8 cellular contexts compared by ENCODE assay signal in genomic region chr1:67766117-67766978, GRCh38.
A peak's percentile ranks its signal among the peaks of the same experiment; 100 is the strongest.
DNase-seq lines count a peak whose midpoint lies in the region; ATAC-seq and TF ChIP-seq lines count a peak whose summit lies in the region.

No MANE protein-coding gene starts in this region.

- no peaks in the 10 kb centered on the region for H3K27me3 ChIP-seq in Peyer's patch

- peak overlapping the region in 2 of 4 donors; percentile 65 to 67 for H3K27ac ChIP-seq in Peyer's patch

- peaks cover 0 to 40% (median 0%) of the 10 kb centered on the region in 4 donors for H3K4me1 ChIP-seq in Peyer's patch

- DNase-seq in NOMO-1 (lab: John Stamatoyannopoulos, UW; ENCODE audit: unreplicated experiment in 2 of 2), result peak; percentile 8 to 16
- no peak for DNase-seq in NOMO-1 treated with dmso at 0.1 percent for 144 hours (lab: John Stamatoyannopoulos, UW; ENCODE audit: unreplicated experiment)
- peak; percentile 75 for DNase-seq in HK-2 (ENCODE audit: unreplicated experiment)
- DNase-seq in Peyer's patch, result no peak
- peak; percentile 88 for DNase-seq in amniotic stem cell (lab: John Stamatoyannopoulos, UW)
- peak; percentile 40 for DNase-seq in hepatic stellate cell (ENCODE audit: low spot score)
- DNase-seq in putamen (ENCODE audit: low spot score), result peak; percentile 8

- peak overlapping the region in 1 of 4 donors; percentile 33 for H3K4me3 ChIP-seq in Peyer's patch

- ATAC-seq in GM19452 (IDR thresholded peaks at IDR 0.05; ENCODE audit: unreplicated experiment), result no peak

- no peaks in the 10 kb centered on the region for H3K36me3 ChIP-seq in Peyer's patch

- no peak for TF ChIP-seq POLR2A in Peyer's patch (IDR thresholded peaks at IDR 0.05)

- peak; percentile 35 to 89 (median 79) for TF ChIP-seq CTCF in Peyer's patch (IDR thresholded peaks at IDR 0.05)

- no peaks in the 10 kb centered on the region for H3K9me3 ChIP-seq in Peyer's patch

Comparison
In these comparisons a context has a peak if more than half of its experiments do, and no peak if none do; other contexts are left out.
1. DNase-seq: peak in NOMO-1 (2 of 2), HK-2 (single experiment), amniotic stem cell (single experiment), hepatic stellate cell (single experiment) and putamen (single experiment); none in NOMO-1 treated with dmso at 0.1 percent for 144 hours (single experiment) and Peyer's patch (0 of 3).